ENCODE assay signal across 2 cellular contexts in the genomic region with DNA sequence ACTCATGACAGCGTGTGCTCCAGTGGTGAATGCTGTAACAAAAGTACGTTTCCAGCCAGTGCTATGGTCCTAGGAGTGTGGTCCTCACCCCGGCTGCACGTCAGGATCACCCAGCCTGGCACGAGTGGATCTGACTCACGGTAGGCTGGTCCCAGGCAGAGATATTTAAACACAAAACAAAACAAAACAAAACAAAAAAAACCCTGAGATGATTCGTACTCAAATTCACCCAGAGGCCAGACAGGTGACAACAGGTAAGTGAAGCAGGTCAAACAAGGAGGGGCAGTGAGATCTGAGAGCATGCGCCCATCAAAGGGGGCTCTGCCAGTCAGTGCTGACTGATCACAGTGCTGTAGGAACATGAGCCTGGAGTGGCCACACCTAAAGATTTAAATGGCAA.
TF ChIP-seq lines count a peak whose summit lies in the region.

No MANE protein-coding gene starts in this region.

TF ChIP-seq in HCT116, 20 proteins besides CTCF, POLR2A, EP300 and RAD21 (continued from another document):
- TF ChIP-seq, protein P1, sequence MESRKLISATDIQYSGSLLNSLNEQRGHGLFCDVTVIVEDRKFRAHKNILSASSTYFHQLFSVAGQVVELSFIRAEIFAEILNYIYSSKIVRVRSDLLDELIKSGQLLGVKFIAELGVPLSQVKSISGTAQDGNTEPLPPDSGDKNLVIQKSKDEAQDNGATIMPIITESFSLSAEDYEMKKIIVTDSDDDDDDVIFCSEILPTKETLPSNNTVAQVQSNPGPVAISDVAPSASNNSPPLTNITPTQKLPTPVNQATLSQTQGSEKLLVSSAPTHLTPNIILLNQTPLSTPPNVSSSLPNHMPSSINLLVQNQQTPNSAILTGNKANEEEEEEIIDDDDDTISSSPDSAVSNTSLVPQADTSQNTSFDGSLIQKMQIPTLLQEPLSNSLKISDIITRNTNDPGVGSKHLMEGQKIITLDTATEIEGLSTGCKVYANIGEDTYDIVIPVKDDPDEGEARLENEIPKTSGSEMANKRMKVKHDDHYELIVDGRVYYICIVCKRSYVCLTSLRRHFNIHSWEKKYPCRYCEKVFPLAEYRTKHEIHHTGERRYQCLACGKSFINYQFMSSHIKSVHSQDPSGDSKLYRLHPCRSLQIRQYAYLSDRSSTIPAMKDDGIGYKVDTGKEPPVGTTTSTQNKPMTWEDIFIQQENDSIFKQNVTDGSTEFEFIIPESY (IDR thresholded peaks at IDR 0.05; ENCODE audit: extremely low read depth, insufficient replicate concordance, low read length) = no peak
- no peak for TF ChIP-seq SRF (IDR thresholded peaks at IDR 0.05; ENCODE audit: low read depth)
- TF ChIP-seq ZNF274 (IDR thresholded peaks at IDR 0.05; ENCODE audit: low read depth, low read length) = no peak
- no peak for TF ChIP-seq ZFX (IDR thresholded peaks at IDR 0.05)
- TF ChIP-seq EZH2phosphoT487 (IDR thresholded peaks at IDR 0.05; ENCODE audit: borderline replicate concordance) = no peak
- no peak for TF ChIP-seq FOSL1 (IDR thresholded peaks at IDR 0.05; ENCODE audit: low read depth)
- no peak for TF ChIP-seq CEBPB (IDR thresholded peaks at IDR 0.05; ENCODE audit: low read depth)

TF ChIP-seq in WTC11, 78 proteins besides CTCF, POLR2A, EP300 and RAD21 (continued from another document):
- TF ChIP-seq, protein P2, sequence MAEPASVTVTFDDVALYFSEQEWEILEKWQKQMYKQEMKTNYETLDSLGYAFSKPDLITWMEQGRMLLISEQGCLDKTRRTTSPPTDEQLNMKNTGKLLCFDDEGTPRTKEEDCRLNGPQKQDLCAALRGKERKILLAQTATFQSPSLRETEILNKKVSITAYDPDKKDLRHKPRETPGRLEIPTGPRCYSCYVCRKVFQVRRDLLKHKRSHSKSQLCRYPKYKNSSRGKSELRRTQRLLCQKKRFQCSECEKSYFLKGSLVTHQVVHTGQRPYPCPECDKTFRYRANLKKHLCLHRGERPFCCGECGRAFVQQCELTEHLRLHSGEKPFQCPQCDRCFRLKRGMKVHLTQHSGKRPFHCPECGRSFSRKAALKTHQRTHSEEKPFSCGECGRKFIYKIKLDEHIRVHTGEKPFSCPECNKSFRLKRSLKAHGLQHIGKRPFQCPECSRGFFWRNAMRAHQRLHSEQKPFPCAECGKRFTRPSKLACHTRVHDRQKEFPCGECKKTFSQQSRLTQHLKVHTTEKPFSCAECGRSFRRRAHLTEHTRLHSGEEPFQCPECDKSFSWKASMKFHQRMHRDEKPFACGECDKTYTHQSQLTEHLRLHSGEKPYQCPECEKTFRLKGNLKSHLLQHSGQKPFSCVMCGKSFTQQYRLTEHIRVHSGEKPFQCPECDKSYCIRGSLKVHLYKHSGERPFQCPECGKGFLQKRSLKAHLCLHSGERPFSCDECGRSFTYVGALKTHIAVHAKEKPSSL (CRISPR knock-in tag; conservative IDR thresholded peaks at IDR 0.05) = no peak
- TF ChIP-seq, protein P3, sequence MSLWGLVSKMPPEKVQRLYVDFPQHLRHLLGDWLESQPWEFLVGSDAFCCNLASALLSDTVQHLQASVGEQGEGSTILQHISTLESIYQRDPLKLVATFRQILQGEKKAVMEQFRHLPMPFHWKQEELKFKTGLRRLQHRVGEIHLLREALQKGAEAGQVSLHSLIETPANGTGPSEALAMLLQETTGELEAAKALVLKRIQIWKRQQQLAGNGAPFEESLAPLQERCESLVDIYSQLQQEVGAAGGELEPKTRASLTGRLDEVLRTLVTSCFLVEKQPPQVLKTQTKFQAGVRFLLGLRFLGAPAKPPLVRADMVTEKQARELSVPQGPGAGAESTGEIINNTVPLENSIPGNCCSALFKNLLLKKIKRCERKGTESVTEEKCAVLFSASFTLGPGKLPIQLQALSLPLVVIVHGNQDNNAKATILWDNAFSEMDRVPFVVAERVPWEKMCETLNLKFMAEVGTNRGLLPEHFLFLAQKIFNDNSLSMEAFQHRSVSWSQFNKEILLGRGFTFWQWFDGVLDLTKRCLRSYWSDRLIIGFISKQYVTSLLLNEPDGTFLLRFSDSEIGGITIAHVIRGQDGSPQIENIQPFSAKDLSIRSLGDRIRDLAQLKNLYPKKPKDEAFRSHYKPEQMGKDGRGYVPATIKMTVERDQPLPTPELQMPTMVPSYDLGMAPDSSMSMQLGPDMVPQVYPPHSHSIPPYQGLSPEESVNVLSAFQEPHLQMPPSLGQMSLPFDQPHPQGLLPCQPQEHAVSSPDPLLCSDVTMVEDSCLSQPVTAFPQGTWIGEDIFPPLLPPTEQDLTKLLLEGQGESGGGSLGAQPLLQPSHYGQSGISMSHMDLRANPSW (CRISPR knock-in tag; conservative IDR thresholded peaks at IDR 0.05; ENCODE audit: low read depth) = no peak
- TF ChIP-seq, protein P4, sequence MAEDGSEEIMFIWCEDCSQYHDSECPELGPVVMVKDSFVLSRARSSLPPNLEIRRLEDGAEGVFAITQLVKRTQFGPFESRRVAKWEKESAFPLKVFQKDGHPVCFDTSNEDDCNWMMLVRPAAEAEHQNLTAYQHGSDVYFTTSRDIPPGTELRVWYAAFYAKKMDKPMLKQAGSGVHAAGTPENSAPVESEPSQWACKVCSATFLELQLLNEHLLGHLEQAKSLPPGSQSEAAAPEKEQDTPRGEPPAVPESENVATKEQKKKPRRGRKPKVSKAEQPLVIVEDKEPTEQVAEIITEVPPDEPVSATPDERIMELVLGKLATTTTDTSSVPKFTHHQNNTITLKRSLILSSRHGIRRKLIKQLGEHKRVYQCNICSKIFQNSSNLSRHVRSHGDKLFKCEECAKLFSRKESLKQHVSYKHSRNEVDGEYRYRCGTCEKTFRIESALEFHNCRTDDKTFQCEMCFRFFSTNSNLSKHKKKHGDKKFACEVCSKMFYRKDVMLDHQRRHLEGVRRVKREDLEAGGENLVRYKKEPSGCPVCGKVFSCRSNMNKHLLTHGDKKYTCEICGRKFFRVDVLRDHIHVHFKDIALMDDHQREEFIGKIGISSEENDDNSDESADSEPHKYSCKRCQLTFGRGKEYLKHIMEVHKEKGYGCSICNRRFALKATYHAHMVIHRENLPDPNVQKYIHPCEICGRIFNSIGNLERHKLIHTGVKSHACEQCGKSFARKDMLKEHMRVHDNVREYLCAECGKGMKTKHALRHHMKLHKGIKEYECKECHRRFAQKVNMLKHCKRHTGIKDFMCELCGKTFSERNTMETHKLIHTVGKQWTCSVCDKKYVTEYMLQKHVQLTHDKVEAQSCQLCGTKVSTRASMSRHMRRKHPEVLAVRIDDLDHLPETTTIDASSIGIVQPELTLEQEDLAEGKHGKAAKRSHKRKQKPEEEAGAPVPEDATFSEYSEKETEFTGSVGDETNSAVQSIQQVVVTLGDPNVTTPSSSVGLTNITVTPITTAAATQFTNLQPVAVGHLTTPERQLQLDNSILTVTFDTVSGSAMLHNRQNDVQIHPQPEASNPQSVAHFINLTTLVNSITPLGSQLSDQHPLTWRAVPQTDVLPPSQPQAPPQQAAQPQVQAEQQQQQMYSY (CRISPR knock-in tag; IDR thresholded peaks at IDR 0.05) = no peak
- no peak for TF ChIP-seq ELF4 (CRISPR knock-in tag; IDR thresholded peaks at IDR 0.05; ENCODE audit: low read depth)
- no peak for TF ChIP-seq IRF2 (CRISPR knock-in tag; IDR thresholded peaks at IDR 0.05; ENCODE audit: borderline replicate concordance, low read depth)
- no peak for TF ChIP-seq GRHL2 (CRISPR knock-in tag; IDR thresholded peaks at IDR 0.05; ENCODE audit: insufficient replicate concordance, severe bottlenecking)
- TF ChIP-seq, protein P5, sequence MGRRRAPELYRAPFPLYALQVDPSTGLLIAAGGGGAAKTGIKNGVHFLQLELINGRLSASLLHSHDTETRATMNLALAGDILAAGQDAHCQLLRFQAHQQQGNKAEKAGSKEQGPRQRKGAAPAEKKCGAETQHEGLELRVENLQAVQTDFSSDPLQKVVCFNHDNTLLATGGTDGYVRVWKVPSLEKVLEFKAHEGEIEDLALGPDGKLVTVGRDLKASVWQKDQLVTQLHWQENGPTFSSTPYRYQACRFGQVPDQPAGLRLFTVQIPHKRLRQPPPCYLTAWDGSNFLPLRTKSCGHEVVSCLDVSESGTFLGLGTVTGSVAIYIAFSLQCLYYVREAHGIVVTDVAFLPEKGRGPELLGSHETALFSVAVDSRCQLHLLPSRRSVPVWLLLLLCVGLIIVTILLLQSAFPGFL (CRISPR knock-in tag; IDR thresholded peaks at IDR 0.05; ENCODE audit: borderline replicate concordance) = no peak
- no peak for TF ChIP-seq SP1 (CRISPR knock-in tag; conservative IDR thresholded peaks at IDR 0.05)
- TF ChIP-seq, protein P6, sequence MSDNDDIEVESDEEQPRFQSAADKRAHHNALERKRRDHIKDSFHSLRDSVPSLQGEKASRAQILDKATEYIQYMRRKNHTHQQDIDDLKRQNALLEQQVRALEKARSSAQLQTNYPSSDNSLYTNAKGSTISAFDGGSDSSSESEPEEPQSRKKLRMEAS (CRISPR knock-in tag; IDR thresholded peaks at IDR 0.05) = no peak
